In the genomic region with DNA sequence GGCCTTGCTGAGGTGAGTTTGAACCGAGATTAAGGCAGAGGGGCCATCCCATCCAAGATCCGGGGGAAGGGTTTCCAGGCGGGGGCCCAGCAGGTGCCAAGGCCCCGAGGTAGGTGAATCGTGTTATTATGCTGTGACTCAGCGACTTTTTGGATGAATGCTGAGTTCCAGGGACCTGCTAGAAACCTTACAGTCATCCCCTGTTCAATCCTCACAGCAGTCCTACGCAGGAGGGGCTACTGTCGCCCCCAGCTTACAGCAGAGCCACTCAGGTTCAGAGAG, we compare ENCODE assay signal across 19 cellular contexts. TPM values are rescaled to one million over a fixed set of nuclear protein-coding genes. Genes with fewer than 3 reads are reported as not detected.
"Had no signal": no experiment of that assay in that cellular context is flagged by ENCODE, and none has a peak within 500 bp of the region (broad histone marks: within the 10 kb centered on the region; RNA-seq: fewer than 3 reads in every experiment).

No MANE protein-coding gene starts in this region.

- H3K4me1 Mint-ChIP-seq: activated CD4-positive, alpha-beta T cell treated with anti-CD3 and anti-CD28 coated beads for 36 hours had no signal

- FAIRE-seq: keratinocyte had no signal

- H3K4me3 Mint-ChIP-seq: activated CD4-positive, alpha-beta T cell treated with anti-CD3 and anti-CD28 coated beads for 36 hours; activated naive CD8-positive, alpha-beta T cell; activated T-helper 1 cell treated with anti-CD3 and anti-CD28 coated beads, Interleukin-12 subunit alpha, Interleukin-12 subunit beta, Interleukin-2, Interleukin-4 antibody, amounts not matched to agents 30 ng/mL and 10 ng/mL and 1 ng/mL, durations not matched to agents 14 hours and 24 hours and 36 hours had no signal

- H3K9me3 Mint-ChIP-seq: activated T-helper 1 cell treated with anti-CD3 and anti-CD28 coated beads, Interleukin-12 subunit alpha, Interleukin-12 subunit beta, Interleukin-2, Interleukin-4 antibody, amounts not matched to agents 30 ng/mL and 10 ng/mL and 1 ng/mL, durations not matched to agents 14 hours and 24 hours and 36 hours; effector memory CD8-positive, alpha-beta T cell; mesothelial cell of epicardium had no signal

- H3K27ac ChIP-seq: cardiac muscle cell, tibial artery, uterus had no signal

- DNase-seq: amniotic stem cell, tibial artery had no signal

- H3K27ac Mint-ChIP-seq: activated CD4-positive, alpha-beta T cell treated with anti-CD3 and anti-CD28 coated beads for 36 hours; activated naive CD8-positive, alpha-beta T cell; activated T-helper 1 cell treated with anti-CD3 and anti-CD28 coated beads, Interleukin-12 subunit alpha, Interleukin-12 subunit beta, Interleukin-2, Interleukin-4 antibody, amounts not matched to agents 30 ng/mL and 10 ng/mL and 1 ng/mL, durations not matched to agents 14 hours and 24 hours and 36 hours; effector memory CD8-positive, alpha-beta T cell had no signal

- H3K9me3 ChIP-seq: tibial artery, uterus had no signal

- H3K4me3 ChIP-seq: lung had no signal

- H3K36me3 Mint-ChIP-seq: mesothelial cell of epicardium had no signal

- H3K36me3 ChIP-seq: cardiac muscle cell, tibial artery, uterus had no signal

- H3K27me3 ChIP-seq: uterus had no signal

RNA-seq across cellular contexts. Expression of a gene that starts 40.9 kb away (rescaled TPM):
- total RNA-seq: activated CD4-positive, alpha-beta T cell treated with anti-CD3 and anti-CD28 coated beads for 36 hours; activated T-helper 1 cell treated with anti-CD3 and anti-CD28 coated beads, Interleukin-12 subunit alpha, Interleukin-12 subunit beta, Interleukin-2, Interleukin-4 antibody, amounts not matched to agents 30 ng/mL and 10 ng/mL and 1 ng/mL, durations not matched to agents 14 hours and 24 hours and 36 hours; cardiac muscle cell; chondrocyte; dermis blood vessel endothelial cell; glomerular endothelial cell; left lobe of liver; lung; mesothelial cell of epicardium; omental fat pad; posterior vena cava; T-helper 2 cell treated with Interferon-gamma antibody and Interleukin-4, amounts not matched to agents 100 ng/mL and 5 ng/mL, for 36 hours; uterus had no signal
- polyA plus RNA-seq: cardiac muscle cell, keratinocyte, lung, neural cell had no signal
